1 cellular context compared by ENCODE assay signal in the genomic region with DNA sequence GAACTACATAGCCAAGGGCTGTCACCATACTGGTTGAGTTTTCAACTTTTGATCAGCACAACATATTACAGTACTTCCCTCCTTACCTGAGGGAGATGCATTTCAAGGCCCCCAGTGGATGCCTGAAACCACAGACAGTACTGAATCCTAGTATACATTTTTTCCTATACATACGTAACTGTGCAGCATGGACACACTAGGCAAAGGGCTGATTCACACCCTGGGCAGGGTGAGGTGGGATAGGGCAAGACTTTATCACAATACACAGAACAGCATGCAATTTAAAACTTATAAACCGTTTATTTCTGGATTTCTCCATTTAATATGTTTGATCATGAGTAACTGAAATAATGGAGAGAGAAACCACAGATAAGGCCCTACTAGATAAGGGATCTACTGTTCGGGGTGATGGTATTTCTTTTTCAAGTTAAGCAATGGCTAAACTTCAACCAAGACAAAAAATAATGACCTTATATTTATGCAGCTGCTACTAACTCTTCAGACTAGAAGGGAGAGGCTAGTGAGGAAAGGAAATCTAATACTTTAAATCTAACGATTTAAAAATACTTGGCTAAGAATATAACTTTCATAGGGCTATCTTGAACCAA.
TF ChIP-seq lines count a peak whose summit lies in the region.

No MANE protein-coding gene starts in this region.

TF ChIP-seq in SK-N-SH, 30 proteins besides CTCF, POLR2A, EP300 and RAD21 (continued from another document):
- TF ChIP-seq, protein P1, sequence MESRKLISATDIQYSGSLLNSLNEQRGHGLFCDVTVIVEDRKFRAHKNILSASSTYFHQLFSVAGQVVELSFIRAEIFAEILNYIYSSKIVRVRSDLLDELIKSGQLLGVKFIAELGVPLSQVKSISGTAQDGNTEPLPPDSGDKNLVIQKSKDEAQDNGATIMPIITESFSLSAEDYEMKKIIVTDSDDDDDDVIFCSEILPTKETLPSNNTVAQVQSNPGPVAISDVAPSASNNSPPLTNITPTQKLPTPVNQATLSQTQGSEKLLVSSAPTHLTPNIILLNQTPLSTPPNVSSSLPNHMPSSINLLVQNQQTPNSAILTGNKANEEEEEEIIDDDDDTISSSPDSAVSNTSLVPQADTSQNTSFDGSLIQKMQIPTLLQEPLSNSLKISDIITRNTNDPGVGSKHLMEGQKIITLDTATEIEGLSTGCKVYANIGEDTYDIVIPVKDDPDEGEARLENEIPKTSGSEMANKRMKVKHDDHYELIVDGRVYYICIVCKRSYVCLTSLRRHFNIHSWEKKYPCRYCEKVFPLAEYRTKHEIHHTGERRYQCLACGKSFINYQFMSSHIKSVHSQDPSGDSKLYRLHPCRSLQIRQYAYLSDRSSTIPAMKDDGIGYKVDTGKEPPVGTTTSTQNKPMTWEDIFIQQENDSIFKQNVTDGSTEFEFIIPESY (IDR thresholded peaks at IDR 0.05; ENCODE audit: borderline replicate concordance, low read depth): no peak
- TF ChIP-seq PBX3 (IDR thresholded peaks at IDR 0.05) (no peak), SIN3A (IDR thresholded peaks at IDR 0.05; ENCODE audit: borderline replicate concordance, low read depth, low read length) (no peak), USF1 (IDR thresholded peaks at IDR 0.05; ENCODE audit: borderline replicate concordance, low read depth) (no peak), POLR2AphosphoS5 (IDR thresholded peaks at IDR 0.05; ENCODE audit: low read depth, low read length) (no peak)
